ENCODE assay signal across 1 cellular context in the genomic region with DNA sequence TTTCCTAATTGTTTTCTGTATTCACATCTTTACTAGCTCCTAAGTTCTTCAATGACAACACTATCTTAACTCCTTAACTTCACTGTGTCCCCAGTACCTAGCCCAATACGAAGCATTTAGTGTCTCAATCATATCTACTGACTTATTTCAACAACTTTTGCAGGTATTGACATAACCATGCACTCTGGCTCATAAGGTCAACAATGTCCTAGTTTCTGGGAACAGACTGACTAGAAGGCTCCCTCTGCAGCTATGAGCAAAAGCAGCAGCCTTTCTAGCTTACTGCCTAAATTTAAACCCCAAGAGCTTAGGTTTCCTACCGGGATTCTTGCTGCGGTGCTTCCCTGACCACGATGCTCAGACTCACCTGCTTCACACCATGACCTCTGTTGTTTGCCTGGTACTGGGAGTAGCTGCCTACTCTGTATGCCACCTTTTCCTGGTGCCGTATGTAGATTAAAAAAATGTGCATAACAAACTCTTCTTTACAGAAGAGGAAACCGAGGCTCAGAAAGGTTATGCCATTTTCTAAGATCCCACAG.
TF ChIP-seq lines count a peak whose summit lies in the region.

No MANE protein-coding gene starts in this region.

TF ChIP-seq in WTC11, 78 proteins besides CTCF, POLR2A, EP300 and RAD21 (continued from another document):
- TF ChIP-seq, protein P1, sequence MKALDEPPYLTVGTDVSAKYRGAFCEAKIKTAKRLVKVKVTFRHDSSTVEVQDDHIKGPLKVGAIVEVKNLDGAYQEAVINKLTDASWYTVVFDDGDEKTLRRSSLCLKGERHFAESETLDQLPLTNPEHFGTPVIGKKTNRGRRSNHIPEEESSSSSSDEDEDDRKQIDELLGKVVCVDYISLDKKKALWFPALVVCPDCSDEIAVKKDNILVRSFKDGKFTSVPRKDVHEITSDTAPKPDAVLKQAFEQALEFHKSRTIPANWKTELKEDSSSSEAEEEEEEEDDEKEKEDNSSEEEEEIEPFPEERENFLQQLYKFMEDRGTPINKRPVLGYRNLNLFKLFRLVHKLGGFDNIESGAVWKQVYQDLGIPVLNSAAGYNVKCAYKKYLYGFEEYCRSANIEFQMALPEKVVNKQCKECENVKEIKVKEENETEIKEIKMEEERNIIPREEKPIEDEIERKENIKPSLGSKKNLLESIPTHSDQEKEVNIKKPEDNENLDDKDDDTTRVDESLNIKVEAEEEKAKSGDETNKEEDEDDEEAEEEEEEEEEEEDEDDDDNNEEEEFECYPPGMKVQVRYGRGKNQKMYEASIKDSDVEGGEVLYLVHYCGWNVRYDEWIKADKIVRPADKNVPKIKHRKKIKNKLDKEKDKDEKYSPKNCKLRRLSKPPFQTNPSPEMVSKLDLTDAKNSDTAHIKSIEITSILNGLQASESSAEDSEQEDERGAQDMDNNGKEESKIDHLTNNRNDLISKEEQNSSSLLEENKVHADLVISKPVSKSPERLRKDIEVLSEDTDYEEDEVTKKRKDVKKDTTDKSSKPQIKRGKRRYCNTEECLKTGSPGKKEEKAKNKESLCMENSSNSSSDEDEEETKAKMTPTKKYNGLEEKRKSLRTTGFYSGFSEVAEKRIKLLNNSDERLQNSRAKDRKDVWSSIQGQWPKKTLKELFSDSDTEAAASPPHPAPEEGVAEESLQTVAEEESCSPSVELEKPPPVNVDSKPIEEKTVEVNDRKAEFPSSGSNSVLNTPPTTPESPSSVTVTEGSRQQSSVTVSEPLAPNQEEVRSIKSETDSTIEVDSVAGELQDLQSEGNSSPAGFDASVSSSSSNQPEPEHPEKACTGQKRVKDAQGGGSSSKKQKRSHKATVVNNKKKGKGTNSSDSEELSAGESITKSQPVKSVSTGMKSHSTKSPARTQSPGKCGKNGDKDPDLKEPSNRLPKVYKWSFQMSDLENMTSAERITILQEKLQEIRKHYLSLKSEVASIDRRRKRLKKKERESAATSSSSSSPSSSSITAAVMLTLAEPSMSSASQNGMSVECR (CRISPR knock-in tag; IDR thresholded peaks at IDR 0.05; ENCODE audit: borderline replicate concordance) = no peak
- TF ChIP-seq ZNF138 (CRISPR knock-in tag; conservative IDR thresholded peaks at IDR 0.05) (no peak), ZNF671 (CRISPR knock-in tag; IDR thresholded peaks at IDR 0.05) (no peak)
- TF ChIP-seq, protein P2, sequence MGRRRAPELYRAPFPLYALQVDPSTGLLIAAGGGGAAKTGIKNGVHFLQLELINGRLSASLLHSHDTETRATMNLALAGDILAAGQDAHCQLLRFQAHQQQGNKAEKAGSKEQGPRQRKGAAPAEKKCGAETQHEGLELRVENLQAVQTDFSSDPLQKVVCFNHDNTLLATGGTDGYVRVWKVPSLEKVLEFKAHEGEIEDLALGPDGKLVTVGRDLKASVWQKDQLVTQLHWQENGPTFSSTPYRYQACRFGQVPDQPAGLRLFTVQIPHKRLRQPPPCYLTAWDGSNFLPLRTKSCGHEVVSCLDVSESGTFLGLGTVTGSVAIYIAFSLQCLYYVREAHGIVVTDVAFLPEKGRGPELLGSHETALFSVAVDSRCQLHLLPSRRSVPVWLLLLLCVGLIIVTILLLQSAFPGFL (CRISPR knock-in tag; IDR thresholded peaks at IDR 0.05; ENCODE audit: borderline replicate concordance) = no peak
- TF ChIP-seq, protein P3, sequence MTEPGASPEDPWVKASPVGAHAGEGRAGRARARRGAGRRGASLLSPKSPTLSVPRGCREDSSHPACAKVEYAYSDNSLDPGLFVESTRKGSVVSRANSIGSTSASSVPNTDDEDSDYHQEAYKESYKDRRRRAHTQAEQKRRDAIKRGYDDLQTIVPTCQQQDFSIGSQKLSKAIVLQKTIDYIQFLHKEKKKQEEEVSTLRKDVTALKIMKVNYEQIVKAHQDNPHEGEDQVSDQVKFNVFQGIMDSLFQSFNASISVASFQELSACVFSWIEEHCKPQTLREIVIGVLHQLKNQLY (CRISPR knock-in tag; IDR thresholded peaks at IDR 0.05) = no peak
- TF ChIP-seq, protein P4, sequence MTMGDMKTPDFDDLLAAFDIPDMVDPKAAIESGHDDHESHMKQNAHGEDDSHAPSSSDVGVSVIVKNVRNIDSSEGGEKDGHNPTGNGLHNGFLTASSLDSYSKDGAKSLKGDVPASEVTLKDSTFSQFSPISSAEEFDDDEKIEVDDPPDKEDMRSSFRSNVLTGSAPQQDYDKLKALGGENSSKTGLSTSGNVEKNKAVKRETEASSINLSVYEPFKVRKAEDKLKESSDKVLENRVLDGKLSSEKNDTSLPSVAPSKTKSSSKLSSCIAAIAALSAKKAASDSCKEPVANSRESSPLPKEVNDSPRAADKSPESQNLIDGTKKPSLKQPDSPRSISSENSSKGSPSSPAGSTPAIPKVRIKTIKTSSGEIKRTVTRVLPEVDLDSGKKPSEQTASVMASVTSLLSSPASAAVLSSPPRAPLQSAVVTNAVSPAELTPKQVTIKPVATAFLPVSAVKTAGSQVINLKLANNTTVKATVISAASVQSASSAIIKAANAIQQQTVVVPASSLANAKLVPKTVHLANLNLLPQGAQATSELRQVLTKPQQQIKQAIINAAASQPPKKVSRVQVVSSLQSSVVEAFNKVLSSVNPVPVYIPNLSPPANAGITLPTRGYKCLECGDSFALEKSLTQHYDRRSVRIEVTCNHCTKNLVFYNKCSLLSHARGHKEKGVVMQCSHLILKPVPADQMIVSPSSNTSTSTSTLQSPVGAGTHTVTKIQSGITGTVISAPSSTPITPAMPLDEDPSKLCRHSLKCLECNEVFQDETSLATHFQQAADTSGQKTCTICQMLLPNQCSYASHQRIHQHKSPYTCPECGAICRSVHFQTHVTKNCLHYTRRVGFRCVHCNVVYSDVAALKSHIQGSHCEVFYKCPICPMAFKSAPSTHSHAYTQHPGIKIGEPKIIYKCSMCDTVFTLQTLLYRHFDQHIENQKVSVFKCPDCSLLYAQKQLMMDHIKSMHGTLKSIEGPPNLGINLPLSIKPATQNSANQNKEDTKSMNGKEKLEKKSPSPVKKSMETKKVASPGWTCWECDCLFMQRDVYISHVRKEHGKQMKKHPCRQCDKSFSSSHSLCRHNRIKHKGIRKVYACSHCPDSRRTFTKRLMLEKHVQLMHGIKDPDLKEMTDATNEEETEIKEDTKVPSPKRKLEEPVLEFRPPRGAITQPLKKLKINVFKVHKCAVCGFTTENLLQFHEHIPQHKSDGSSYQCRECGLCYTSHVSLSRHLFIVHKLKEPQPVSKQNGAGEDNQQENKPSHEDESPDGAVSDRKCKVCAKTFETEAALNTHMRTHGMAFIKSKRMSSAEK (CRISPR knock-in tag; IDR thresholded peaks at IDR 0.05; ENCODE audit: borderline replicate concordance) = no peak
